2 cellular contexts compared by ENCODE assay signal in genomic region chr10:119502214-119502613, GRCh38.
TF ChIP-seq lines count a peak whose summit lies in the region.

No MANE protein-coding gene starts in this region.

TF ChIP-seq in WTC11, 78 proteins besides CTCF, POLR2A, EP300 and RAD21 (continued from another document):
- TF ChIP-seq, protein P1, sequence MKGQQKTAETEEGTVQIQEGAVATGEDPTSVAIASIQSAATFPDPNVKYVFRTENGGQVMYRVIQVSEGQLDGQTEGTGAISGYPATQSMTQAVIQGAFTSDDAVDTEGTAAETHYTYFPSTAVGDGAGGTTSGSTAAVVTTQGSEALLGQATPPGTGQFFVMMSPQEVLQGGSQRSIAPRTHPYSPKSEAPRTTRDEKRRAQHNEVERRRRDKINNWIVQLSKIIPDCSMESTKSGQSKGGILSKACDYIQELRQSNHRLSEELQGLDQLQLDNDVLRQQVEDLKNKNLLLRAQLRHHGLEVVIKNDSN (CRISPR knock-in tag; IDR thresholded peaks at IDR 0.05), result no peak

TF ChIP-seq in GM12878, 131 proteins besides CTCF, POLR2A, EP300 and RAD21 (continued from another document):
- TF ChIP-seq ZNF687 (IDR thresholded peaks at IDR 0.05) (peak; percentile 67; the same call in 1 of the 2 replicates), BHLHE40 (IDR thresholded peaks at IDR 0.05; ENCODE audit: borderline replicate concordance in 1 of 2, low read depth in 2 of 2, low read length in 1 of 2) (peak; percentile 21 to 71; a peak in 3 of 4 replicates), MYB (IDR thresholded peaks at IDR 0.05; ENCODE audit: borderline replicate concordance, low read depth, low read length) (no peak), NR2C1 (IDR thresholded peaks at IDR 0.05) (no peak), IKZF2 (IDR thresholded peaks at IDR 0.05) (peak; percentile 39 to 70; a peak in 3 of 4 replicates), GATAD2B (conservative IDR thresholded peaks at IDR 0.05; ENCODE audit: low read depth) (peak; percentile 46; the same call in 1 of the 2 replicates), BCL11A (IDR thresholded peaks at IDR 0.05; ENCODE audit: low read depth, low read length) (0 out of 2 replicates have a peak, but pooled peaks have one; percentile 13), ZNF274 (IDR thresholded peaks at IDR 0.05; ENCODE audit: insufficient read depth, insufficient read length) (no peak), NR2F1 (conservative IDR thresholded peaks at IDR 0.05) (0 out of 2 replicates have a peak, but pooled peaks have one; percentile 26), MEF2B (IDR thresholded peaks at IDR 0.05; ENCODE audit: partially characterized antibody, poor library complexity, severe bottlenecking) (peak; percentile 73)
